In the genomic region with DNA sequence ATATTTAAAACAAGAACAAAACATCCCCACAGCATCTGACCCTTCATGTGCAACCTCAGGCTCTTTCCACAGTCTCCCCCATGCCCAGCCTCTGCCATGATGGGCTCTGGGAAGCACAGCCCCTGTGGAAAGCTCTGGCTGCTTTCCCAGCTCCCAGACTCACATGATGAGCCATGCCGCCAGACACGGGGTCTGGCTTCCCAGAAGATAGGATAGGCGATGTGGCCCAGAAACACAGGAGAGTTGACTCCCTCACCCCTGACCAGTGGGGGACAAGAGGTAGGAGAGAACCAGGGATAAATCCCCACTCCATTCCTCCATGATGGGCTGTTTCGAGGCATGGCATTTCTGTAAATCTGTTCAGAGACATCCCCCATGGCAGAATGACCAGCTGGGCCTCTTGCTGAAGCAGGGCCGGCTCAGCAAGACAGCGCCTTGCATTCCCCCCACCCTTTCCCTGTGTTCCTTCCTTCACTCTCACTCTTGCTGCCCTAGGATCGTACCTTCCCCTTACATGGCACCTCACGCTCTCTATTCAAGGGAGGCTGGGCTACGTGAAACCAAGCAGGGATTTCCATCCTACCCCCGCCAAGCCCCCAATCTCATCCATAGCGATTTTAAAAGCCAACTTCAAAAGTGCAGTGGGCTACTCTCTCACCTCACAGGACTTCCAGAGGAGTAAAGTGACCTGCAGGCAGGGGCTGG, we compare ENCODE assay signal across 18 cellular contexts.
A peak's percentile ranks its signal among the peaks of the same experiment; 100 is the strongest.
DNase-seq lines count a peak whose midpoint lies in the region; ATAC-seq and TF ChIP-seq lines count a peak whose summit lies in the region.
"Had no signal": no experiment of that assay in that cellular context is flagged by ENCODE, and none has a peak within 500 bp of the region (broad histone marks: within the 10 kb centered on the region; RNA-seq: fewer than 3 reads in every experiment).

No MANE protein-coding gene starts in this region.

- H3K27ac Mint-ChIP-seq in MCF 10A (ENCODE audit: low read depth, unreplicated experiment) = no peak overlapping the region
- H3K27ac Mint-ChIP-seq in T-helper 2 cell treated with Interferon-gamma antibody and Interleukin-4, amounts not matched to agents 5 μg/mL and 100 μg/mL, for 36 hours = no peak overlapping the region
- H3K27ac Mint-ChIP-seq: B cell; CD4-positive, alpha-beta T cell; IgD-negative memory B cell had no signal

- no peaks in the 10 kb centered on the region for H3K36me3 Mint-ChIP-seq in MCF 10A (ENCODE audit: insufficient read depth, unreplicated experiment)
- no peaks in the 10 kb centered on the region for H3K36me3 Mint-ChIP-seq in T-helper 2 cell treated with Interferon-gamma antibody and Interleukin-4, amounts not matched to agents 5 μg/mL and 100 μg/mL, for 36 hours (ENCODE audit: low read depth)
- H3K36me3 Mint-ChIP-seq: IgD-negative memory B cell had no signal

- no TSS peak for BruUV-seq in MCF 10A (replicated peaks; lab: Mats Ljungman, UMichigan)

- H3K4me3 Mint-ChIP-seq in MCF 10A (ENCODE audit: unreplicated experiment) = no peak overlapping the region
- no peak overlapping the region for H3K4me3 Mint-ChIP-seq in T-helper 2 cell treated with Interferon-gamma antibody and Interleukin-4, amounts not matched to agents 5 μg/mL and 100 μg/mL, for 36 hours
- H3K4me3 Mint-ChIP-seq: B cell; CD4-positive, alpha-beta T cell; IgD-negative memory B cell had no signal

- H3K27me3 Mint-ChIP-seq in MCF 10A (ENCODE audit: insufficient read depth, unreplicated experiment) = no peaks in the 10 kb centered on the region
- H3K27me3 Mint-ChIP-seq in T-helper 2 cell treated with Interferon-gamma antibody and Interleukin-4, amounts not matched to agents 5 μg/mL and 100 μg/mL, for 36 hours (ENCODE audit: low read depth) = peaks cover 8% of the 10 kb centered on the region
- H3K27me3 Mint-ChIP-seq: IgD-negative memory B cell had no signal

- H3K9me3 Mint-ChIP-seq in MCF 10A (ENCODE audit: unreplicated experiment) = no peaks in the 10 kb centered on the region
- no peaks in the 10 kb centered on the region for H3K9me3 Mint-ChIP-seq in T-helper 2 cell treated with Interferon-gamma antibody and Interleukin-4, amounts not matched to agents 5 μg/mL and 100 μg/mL, for 36 hours
- H3K9me3 Mint-ChIP-seq: CD4-positive, alpha-beta T cell; IgD-negative memory B cell had no signal

- DNase-seq in breast epithelium (ENCODE audit: low spot score in 2 of 2) = no peak
- no peak for DNase-seq in MCF 10A (ENCODE audit: unreplicated experiment)
- peak in 1 of 2 donors; percentile 52 for DNase-seq in ascending aorta (ENCODE audit: low spot score in 2 of 2)
- DNase-seq in left ventricle myocardium superior = peak; percentile 38
- no peak for DNase-seq in tibial artery
- DNase-seq in NCI-H446 (lab: John Stamatoyannopoulos, UW) = no peak
- no peak for DNase-seq in activated CD4-positive, CD25-positive, alpha-beta regulatory T cell (lab: John Stamatoyannopoulos, UW)
- no peak for DNase-seq in T-helper 2 cell treated with Interferon-gamma antibody and Interleukin-4, amounts not matched to agents 5 μg/mL and 100 μg/mL, for 36 hours (ENCODE audit: low spot score)
- DNase-seq: Caco-2; CD4-positive, alpha-beta T cell; Kasumi-1; MM.1S; NCI-H1436 treated with DMSO at 0.1 percent for 48 hours; NCI-H2171; NCI-H526 treated with DMSO at 0.1 percent for 48 hours had no signal

- H3K4me1 ChIP-seq in breast epithelium (no peaks in the 10 kb centered on the region), ascending aorta (peaks cover 5 to 23% of the 10 kb centered on the region in 2 donors), tibial artery (peaks cover 0 to 43% (median 21%) of the 10 kb centered on the region in 4 donors)
- H3K4me1 ChIP-seq: Caco-2, HAP-1 had no signal

- TF ChIP-seq CTCF in breast epithelium (IDR thresholded peaks at IDR 0.05) = no peak
- TF ChIP-seq CTCF in MCF 10A (IDR thresholded peaks at IDR 0.05; ENCODE audit: unreplicated experiment) = no peak
- no peak for TF ChIP-seq CTCF in ascending aorta (IDR thresholded peaks at IDR 0.05)
- no peak for TF ChIP-seq CTCF in tibial artery (IDR thresholded peaks at IDR 0.05)

- intact Hi-C loops in breast epithelium (cut with DNase I; ENCODE audit: low total_unique reads) (no loop called here), MCF 10A (cut with micrococcal nuclease) (no loop called here), ascending aorta (cut with DNase I) (no loop called here), left ventricle myocardium superior (cut with micrococcal nuclease) (no loop called here), tibial artery (cut with DNase I; ENCODE audit: low total_unique reads) (no loop called here)

- ATAC-seq in left ventricle myocardium superior = peak; percentile 69

- no peaks in the 10 kb centered on the region for H3K4me1 Mint-ChIP-seq in MCF 10A (ENCODE audit: insufficient read depth, unreplicated experiment)
- H3K4me1 Mint-ChIP-seq in T-helper 2 cell treated with Interferon-gamma antibody and Interleukin-4, amounts not matched to agents 5 μg/mL and 100 μg/mL, for 36 hours (ENCODE audit: low read depth) = no peaks in the 10 kb centered on the region
- H3K4me1 Mint-ChIP-seq: B cell had no signal

- no peak for TF ChIP-seq POLR2A in breast epithelium (IDR thresholded peaks at IDR 0.05)

- H3K9me3 ChIP-seq in breast epithelium = no peaks in the 10 kb centered on the region
- H3K9me3 ChIP-seq in ascending aorta = no peaks in the 10 kb centered on the region
- no peaks in the 10 kb centered on the region for H3K9me3 ChIP-seq in tibial artery
- H3K9me3 ChIP-seq: Caco-2, HAP-1 had no signal

- CTCF ChIA-PET in MCF 10A (lab: Yijun Ruan, JAX) = interaction anchor here (0.6 kb wide), 1 partner anchor 808 kb away, joined by 3 read pairs; no protein-coding TSS in a partner anchor

- no peaks in the 10 kb centered on the region for H3K27me3 ChIP-seq in breast epithelium
- H3K27me3 ChIP-seq in ascending aorta = no peaks in the 10 kb centered on the region
- no peaks in the 10 kb centered on the region for H3K27me3 ChIP-seq in tibial artery

- H3K4me3 ChIP-seq in breast epithelium = no peak overlapping the region
- no peak overlapping the region for H3K4me3 ChIP-seq in ascending aorta
- H3K4me3 ChIP-seq in tibial artery = no peak overlapping the region
- H3K4me3 ChIP-seq: HAP-1 had no signal

- H3K27ac ChIP-seq in breast epithelium (peak overlapping the region; percentile 33 to 57), ascending aorta (peak overlapping the region; percentile 18 to 43), tibial artery (peak overlapping the region; percentile 10 to 20)

- H3K36me3 ChIP-seq in breast epithelium = no peaks in the 10 kb centered on the region
- no peaks in the 10 kb centered on the region for H3K36me3 ChIP-seq in ascending aorta
- no peaks in the 10 kb centered on the region for H3K36me3 ChIP-seq in tibial artery
- H3K36me3 ChIP-seq: HAP-1 had no signal

- POLR2A ChIA-PET in MCF 10A (lab: Yijun Ruan, JAX) = no interaction called here
